In genomic region chr15:88043396-88043795, GRCh38 we compare ENCODE assay signal across 22 cellular contexts.
"Had no signal": no experiment of that assay in that cellular context is flagged by ENCODE, and none has a peak within 500 bp of the region (broad histone marks: within the 10 kb centered on the region; RNA-seq: fewer than 3 reads in every experiment).

No MANE protein-coding gene starts in this region.

- H3K36me3 ChIP-seq: left ventricle myocardium inferior, ovary, right atrium auricular region, right lobe of liver, spleen, suprapubic skin, thoracic aorta, tibial artery, upper lobe of right lung had no signal

- ATAC-seq: left colon; naive thymus-derived CD4-positive, alpha-beta T cell; natural killer cell treated with Interleukin-12 subunit alpha and Interleukin-12 subunit beta and Interleukin-15 and Interleukin-18, amount 100 ng/mL, for 72 hours; right lobe of liver; stimulated activated effector memory CD8-positive, alpha-beta T cell treated with anti-CD3 and anti-CD28 coated beads, Interleukin-12 subunit alpha, Interleukin-12 subunit beta, amount 100 ng/mL, for 72 hours; upper lobe of right lung had no signal

- H3K4me3 ChIP-seq: left ventricle myocardium inferior, lung, ovary, right atrium auricular region, right lobe of liver, spleen, suprapubic skin, thoracic aorta, tibial artery, upper lobe of right lung had no signal

- H3K4me1 ChIP-seq: left ventricle myocardium inferior, right atrium auricular region, right lobe of liver, spleen, upper lobe of right lung had no signal

- H3K27me3 ChIP-seq: ovary, right atrium auricular region, right lobe of liver, suprapubic skin, tibial artery, upper lobe of right lung had no signal

- H3K27ac ChIP-seq: left ventricle myocardium inferior, ovary, right atrium auricular region, right lobe of liver, spleen, suprapubic skin, thoracic aorta, tibial artery, upper lobe of right lung had no signal

- DNase-seq: hypothalamus; immature natural killer cell; kidney; left colon; left ventricle myocardium inferior; mesendoderm; naive thymus-derived CD4-positive, alpha-beta T cell; ovary; right lobe of liver; small intestine; spleen; stimulated activated CD4-positive, alpha-beta T cell treated with anti-CD3 and anti-CD28 coated beads, Interleukin-4, amount 100 ng/mL, for 24 hours; stimulated activated naive CD4-positive, alpha-beta T cell; tibial artery; trophoblast cell; upper lobe of right lung had no signal

- H3K9me3 ChIP-seq: left ventricle myocardium inferior, ovary, right atrium auricular region, right lobe of liver, spleen, suprapubic skin, thoracic aorta, tibial artery, upper lobe of right lung had no signal
